ENCODE assay signal across 14 cellular contexts in genomic region chr5:149407331-149408251, GRCh38. TPM values are rescaled to one million over a fixed set of nuclear protein-coding genes. Genes with fewer than 3 reads are reported as not detected.
DNase-seq lines count a peak whose midpoint lies in the region; ATAC-seq, FAIRE-seq and TF ChIP-seq lines count a peak whose summit lies in the region.
"Had no signal": no experiment of that assay in that cellular context is flagged by ENCODE, and none has a peak within 500 bp of the region (broad histone marks: within the 10 kb centered on the region; RNA-seq: fewer than 3 reads in every experiment).

No MANE protein-coding gene starts in this region.

- H2BK15ac ChIP-seq in H1 (ENCODE audit: low read length): no peak overlapping the region

- WGBS in HUES64: 90% methylated on average over 11 of the region's 11 CpGs
- WGBS in H1 (ENCODE audit: extremely low coverage in 1 of 2, insufficient coverage in 1 of 2, insufficient read length in 1 of 2, insufficient replicate concordance in 2 of 2, low coverage in 1 of 2, low lambda C conversion rate in 2 of 2, missing lambda C conversion rate in 1 of 2), 2 experiments: 92% methylated on average over 10 of the region's 11 CpGs; no CpG with 5 or more reads in 1 of the 2 experiments
- 64 to 78% methylated on average over 11 of the region's 11 CpGs for WGBS in lung, 2 donors

- ATAC-seq in lung (ENCODE audit: insufficient read depth, low FRiP score) (no peak), GM19452 (IDR thresholded peaks at IDR 0.05; ENCODE audit: unreplicated experiment) (no peak)

- TF ChIP-seq CTCF in H1 (IDR thresholded peaks at IDR 0.05; ENCODE audit: control extremely low read depth in 1 of 3, insufficient read depth in 1 of 3, low read depth in 1 of 3, low read length in 3 of 3) (no peak), lung (IDR thresholded peaks at IDR 0.05; ENCODE audit: control extremely low read depth, extremely low read depth) (no peak), D721Med (IDR thresholded peaks at IDR 0.05; ENCODE audit: insufficient read depth, missing control alignments) (no peak)

- no peaks in the 10 kb centered on the region for H3K79me1 ChIP-seq in H1 (ENCODE audit: low read depth, low read length)

- H2BK5ac ChIP-seq in H1 (ENCODE audit: low read depth, low read length): no peak overlapping the region

- TF ChIP-seq POLR2A in H1 (IDR thresholded peaks at IDR 0.05; ENCODE audit: control extremely low read depth in 1 of 2, low read depth in 2 of 2, low read length in 2 of 2): no peak

- H3K4ac ChIP-seq in H1 (replicated peaks; ENCODE audit: insufficient read length, low read depth, low read length): no peak overlapping the region

- no peak overlapping the region for H3K23ac ChIP-seq in H1 (ENCODE audit: insufficient read length)

- H3K27ac ChIP-seq in HUES64 (ENCODE audit: low read depth, low read length) (no peak overlapping the region), H1 (ENCODE audit: low read depth, low read length) (no peak overlapping the region), lung (ENCODE audit: low read depth in 1 of 2, low read length in 1 of 2) (peak overlapping the region; percentile 55 to 73), stomach smooth muscle (ENCODE audit: low read length) (peak overlapping the region; percentile 100)

- H4K8ac ChIP-seq in H1 (ENCODE audit: extremely low read depth, insufficient read depth, low read length): no peak overlapping the region

- no peak overlapping the region for H2BK120ac ChIP-seq in H1 (replicated peaks; ENCODE audit: low read depth, low read length)

- H3K18ac ChIP-seq in H1 (ENCODE audit: extremely low read depth, low read length): no peak overlapping the region; the same call in 1 of the 2 replicates

- DNase-seq in H1 (ENCODE audit: low read depth in 1 of 2, low spot score in 2 of 2) (no peak), lung (ENCODE audit: low spot score) (no peak), SHP77 (lab: John Stamatoyannopoulos, UW) (no peak), D721Med (ENCODE audit: insufficient read length, low spot score) (no peak), DMS53 treated with DMSO at 0.1 percent for 48 hours (lab: John Stamatoyannopoulos, UW; ENCODE audit: unreplicated experiment) (no peak)
- DNase-seq: activated CD4-positive, alpha-beta T cell treated with anti-CD3 and anti-CD28 coated beads, Interleukin-2, amount 50 U/mL, for 48 hours; activated naive CD8-positive, alpha-beta T cell treated with anti-CD3 and anti-CD28 coated beads, Interleukin-2, amount 10 ng/mL, durations not matched to agents 7 days and 5 days; erythroblast; NCI-H82; substantia nigra had no signal

- H3K56ac ChIP-seq in H1 (replicated peaks; ENCODE audit: insufficient read length, low read depth, low read length): no peak overlapping the region

- no peak overlapping the region for H3K14ac ChIP-seq in H1 (ENCODE audit: insufficient read length)

- CTCF ChIA-PET in H1 (lab: Charles Lee; ENCODE audit: partially characterized antibody): interaction anchor here (0.9 to 15.4 kb wide), 13 partner anchors 15 to 145 kb away, joined by 3 to 315 read pairs (median 7); partner anchors contain the start of gene IL17B

- FAIRE-seq in H1 (lab: Jason Lieb, UNC): no peak
- FAIRE-seq in D721Med (lab: Jason Lieb, UNC): no peak

- H3K27me3 ChIP-seq in HUES64 (ENCODE audit: insufficient read depth, low read length): no peaks in the 10 kb centered on the region
- H3K27me3 ChIP-seq in H1 (replicated peaks in 1 of 4; ENCODE audit: control insufficient read depth in 3 of 4, extremely low read depth in 1 of 4, insufficient read depth in 3 of 4, low read length in 3 of 4): no peaks in the 10 kb centered on the region
- no peaks in the 10 kb centered on the region for H3K27me3 ChIP-seq in lung (ENCODE audit: control insufficient read depth, insufficient read depth)
- H3K27me3 ChIP-seq in stomach smooth muscle (ENCODE audit: control insufficient read depth in 1 of 2, insufficient read depth in 2 of 2, low read length in 2 of 2): no peaks in the 10 kb centered on the region

- H3K4me3 ChIP-seq in HUES64 (ENCODE audit: low read length) (peak overlapping the region; percentile 12; the same call in 1 of the 2 replicates), H1 (ENCODE audit: extremely low read depth in 1 of 4, insufficient read depth in 2 of 4, low read depth in 3 of 4, low read length in 4 of 4) (no peak overlapping the region), lung (peak overlapping the region; percentile 34), stomach smooth muscle (ENCODE audit: low read length in 2 of 2) (peak overlapping the region; percentile 93 to 100)

- no peak overlapping the region for H2AK5ac ChIP-seq in H1 (ENCODE audit: low read depth, low read length)

- TF ChIP-seq RAD21 in H1 (IDR thresholded peaks at IDR 0.05 in 1 of 2, conservative IDR thresholded peaks at IDR 0.05 in 1 of 2; ENCODE audit: low read depth in 2 of 2, low read length in 2 of 2): no peak

- H3K9me3 ChIP-seq in HUES64 (ENCODE audit: insufficient read depth, low read depth, low read length) (no peaks in the 10 kb centered on the region), H1 (ENCODE audit: insufficient read depth in 2 of 2, low read depth in 1 of 2, low read length in 1 of 2) (no peaks in the 10 kb centered on the region), lung (ENCODE audit: control insufficient read depth in 2 of 2, insufficient read depth in 1 of 2, low read length in 1 of 2) (no peaks in the 10 kb centered on the region), stomach smooth muscle (ENCODE audit: control insufficient read depth in 2 of 2, low read length in 2 of 2) (no peaks in the 10 kb centered on the region)

- H2AFZ ChIP-seq in H1 (ENCODE audit: low read length): no peak overlapping the region

- POLR2A ChIA-PET in H1 (lab: Charles Lee; ENCODE audit: partially characterized antibody): interaction anchor here (1.1 to 2.7 kb wide), 4 partner anchors 9 to 85 kb away, joined by 4 to 11 read pairs (median 6); partner anchors contain the start of gene GRPEL2

- H3K9ac ChIP-seq in HUES64 (ENCODE audit: low read depth, low read length) (no peak overlapping the region), H1 (replicated peaks in 1 of 4; ENCODE audit: extremely low read depth in 1 of 4, low read depth in 3 of 4, low read length in 3 of 4) (no peak overlapping the region; a peak in 1 of 7 replicates), stomach smooth muscle (ENCODE audit: low read length in 2 of 2) (peak overlapping the region; percentile 100)

- no peak for TF ChIP-seq EP300 in H1 (IDR thresholded peaks at IDR 0.05; ENCODE audit: borderline replicate concordance in 1 of 2, low read depth in 2 of 2, low read length in 2 of 2)

- H4K5ac ChIP-seq in H1 (ENCODE audit: insufficient read length, low read depth, low read length): no peak overlapping the region

- H2BK12ac ChIP-seq in H1 (ENCODE audit: low read depth, low read length): peak overlapping the region; percentile 35; the same call in 1 of the 2 replicates

- no peak overlapping the region for H4K91ac ChIP-seq in H1 (replicated peaks; ENCODE audit: insufficient read length, low read length)

- H3K4me2 ChIP-seq in H1 (ENCODE audit: insufficient read depth in 1 of 2, low read depth in 2 of 2, low read length in 2 of 2): no peak overlapping the region

- H3K36me3 ChIP-seq in HUES64 (ENCODE audit: insufficient read depth, low read length) (no peaks in the 10 kb centered on the region), H1 (ENCODE audit: control insufficient read depth in 2 of 4, insufficient read depth in 4 of 4, low read length in 3 of 4) (no peaks in the 10 kb centered on the region), lung (ENCODE audit: control insufficient read depth in 2 of 2, insufficient read depth in 2 of 2, low read length in 2 of 2) (no peaks in the 10 kb centered on the region), stomach smooth muscle (ENCODE audit: control insufficient read depth in 2 of 2, insufficient read depth in 2 of 2, low read length in 2 of 2) (peaks cover 52% of the 10 kb centered on the region in 2 donors)

- H2BK20ac ChIP-seq in H1 (ENCODE audit: low read length): no peak overlapping the region

- H4K20me1 ChIP-seq in H1 (replicated peaks in 1 of 2; ENCODE audit: control insufficient read depth in 1 of 2, insufficient read depth in 2 of 2, low read length in 2 of 2): no peaks in the 10 kb centered on the region

- no peaks in the 10 kb centered on the region for H3K79me2 ChIP-seq in H1 (ENCODE audit: control insufficient read depth in 1 of 2, insufficient read depth in 2 of 2, low read length in 2 of 2)

- H3K4me1 ChIP-seq in HUES64 (ENCODE audit: insufficient read depth, low read length) (peaks cover 23% of the 10 kb centered on the region), H1 (replicated peaks in 1 of 4; ENCODE audit: control insufficient read depth in 3 of 4, insufficient read depth in 4 of 4, low read length in 3 of 4) (peaks cover 0 to 10% (median 5%) of the 10 kb centered on the region in 4 experiments; a peak in 4 of 7 replicates), lung (ENCODE audit: control insufficient read depth in 2 of 2, insufficient read depth in 2 of 2, low read length in 2 of 2) (peaks cover 0 to 3% of the 10 kb centered on the region in 2 donors), stomach smooth muscle (ENCODE audit: control insufficient read depth, insufficient read depth, low read length) (peaks cover 45% of the 10 kb centered on the region)

- no peaks in the 10 kb centered on the region for H3K23me2 ChIP-seq in H1 (ENCODE audit: low read depth, low read length)

RNA-seq across cellular contexts. Expression of gene IL17B, which starts 28.5 kb away (rescaled TPM):
- not detected for polyA plus RNA-seq in HUES64 (2013, experiment 1 of 2)
- polyA plus RNA-seq in HUES64 (2013, experiment 2 of 2): not detected
- not detected in 2 replicates for total RNA-seq in H1 (2021; fragmentation: NEBNext Ultra II Directional; extraction: Animal tissue kit (Norgen Biotek cat#: 25700))
- polyA plus RNA-seq in H1 (2011; rRNA removed) (0.18 TPM in 1 of 2 replicates, not detected in the other), lung (under 1 TPM; 0.26 to 0.44 TPM)
- polyA plus RNA-seq in H1 (2011; cell fraction: cytosol; rRNA removed): not detected
- polyA plus RNA-seq in H1 (2011; cell fraction: nucleus; rRNA removed): not detected
- polyA plus RNA-seq in H1 (2012, experiment 1 of 2): not detected in 4 replicates
- polyA plus RNA-seq in H1 (2012, experiment 2 of 2): not detected
- not detected for polyA plus RNA-seq in H1 (2013, experiment 1 of 2)
- not detected for polyA plus RNA-seq in H1 (2013, experiment 2 of 2)
- polyA minus RNA-seq in H1 (2011; rRNA and poly(A)+ RNA removed): not detected in 2 replicates
- not detected for polyA minus RNA-seq in H1 (2011; cell fraction: cytosol; rRNA and poly(A)+ RNA removed)
- not detected for polyA minus RNA-seq in H1 (2011; cell fraction: nucleus; rRNA and poly(A)+ RNA removed)
- total RNA-seq in lung: 1 to 10 TPM in 1 of 2 donors, under 1 TPM in 1; 0.34 to 1.3 TPM
- total RNA-seq: activated naive CD8-positive, alpha-beta T cell treated with anti-CD3 and anti-CD28 coated beads, Interleukin-2, amount 10 ng/mL, durations not matched to agents 7 days and 5 days; lung microvascular endothelial cell had no signal

RNA-seq across cellular contexts. Expression of gene PCYOX1L, which starts 49.7 kb away (rescaled TPM):
- 7.4 TPM for polyA plus RNA-seq in HUES64 (2013, experiment 1 of 2)
- polyA plus RNA-seq in HUES64 (2013, experiment 2 of 2): 10.0 TPM
- total RNA-seq in H1 (2021; fragmentation: NEBNext Ultra II Directional; extraction: Animal tissue kit (Norgen Biotek cat#: 25700)): 6.8 and 7.9 TPM in 2 replicates
- polyA plus RNA-seq in H1 (2011; rRNA removed) (17.2 and 19.0 TPM in 2 replicates), lung (1 to 10 TPM; 4.8 to 6.8 TPM)
- 14.6 TPM for polyA plus RNA-seq in H1 (2011; cell fraction: cytosol; rRNA removed)
- 26.8 TPM for polyA plus RNA-seq in H1 (2011; cell fraction: nucleus; rRNA removed)
- 8.6 to 13.2 TPM (median 10.8 TPM) in 4 replicates for polyA plus RNA-seq in H1 (2012, experiment 1 of 2)
- polyA plus RNA-seq in H1 (2012, experiment 2 of 2): 5.0 TPM
- 15.8 TPM for polyA plus RNA-seq in H1 (2013, experiment 1 of 2)
- polyA plus RNA-seq in H1 (2013, experiment 2 of 2): 16.5 TPM
- polyA minus RNA-seq in H1 (2011; rRNA and poly(A)+ RNA removed): 13.5 and 14.2 TPM in 2 replicates
- 6.1 TPM for polyA minus RNA-seq in H1 (2011; cell fraction: cytosol; rRNA and poly(A)+ RNA removed)
- polyA minus RNA-seq in H1 (2011; cell fraction: nucleus; rRNA and poly(A)+ RNA removed): 10.8 TPM
- total RNA-seq in lung: 1 to 10 TPM; 7.9 to 9.3 TPM

Comparison
In these comparisons a context has a peak if more than half of its experiments do, and no peak if none do; other contexts are left out.
1. H3K27ac ChIP-seq: peak in lung (2 of 2) and stomach smooth muscle (single experiment); none in HUES64 (single experiment) and H1 (single experiment).
2. H3K4me3 ChIP-seq: peak in HUES64 (single experiment), lung (single experiment) and stomach smooth muscle (2 of 2); none in H1 (0 of 4).
3. H3K9ac ChIP-seq: peak in stomach smooth muscle (2 of 2); none in HUES64 (single experiment) and H1 (0 of 4).